26 cellular contexts compared by ENCODE assay signal in genomic region chr11:1283091-1283511, GRCh38.
"Had no signal": no experiment of that assay in that cellular context is flagged by ENCODE, and none has a peak within 500 bp of the region (broad histone marks: within the 10 kb centered on the region; RNA-seq: fewer than 3 reads in every experiment).

No MANE protein-coding gene starts in this region.

- H3K27ac ChIP-seq: epithelial cell of prostate, gastrocnemius medialis, neutrophil, prostate gland, stomach, tibial nerve had no signal

- H3K4me1 Mint-ChIP-seq: activated CD4-positive, alpha-beta memory T cell treated with anti-CD3 and anti-CD28 coated beads, Interleukin-2, amount 10 ng/mL, durations not matched to agents 7 days and 5 days; activated CD4-positive, alpha-beta T cell treated with anti-CD3 and anti-CD28 coated beads, Interleukin-2, amount 10 ng/mL, durations not matched to agents 7 days and 5 days; activated naive CD4-positive, alpha-beta T cell treated with anti-CD3 and anti-CD28 coated beads, Interleukin-2, amount 50 U/mL, for 24 hours; activated naive CD8-positive, alpha-beta T cell treated with anti-CD3 and anti-CD28 coated beads, Interleukin-2, amount 50 U/mL, for 24 hours; activated T-helper 17 cell treated with anti-CD3 and anti-CD28 coated beads, Interleukin-2, amount 50 U/mL, for 72 hours; nephron; stimulated activated naive B cell treated with anti-CD40 and anti-IgM and Interleukin-4, amounts not matched to agents 10 μg/mL and 1 μg/mL and 100 μg/mL, for 72 hours had no signal

- H3K9me3 Mint-ChIP-seq: activated CD4-positive, alpha-beta memory T cell treated with anti-CD3 and anti-CD28 coated beads, Interleukin-2, amount 10 ng/mL, durations not matched to agents 7 days and 5 days; activated CD4-positive, alpha-beta T cell treated with anti-CD3 and anti-CD28 coated beads, Interleukin-2, amount 10 ng/mL, durations not matched to agents 7 days and 5 days; activated naive CD4-positive, alpha-beta T cell treated with anti-CD3 and anti-CD28 coated beads, Interleukin-2, amount 50 U/mL, for 24 hours; activated naive CD8-positive, alpha-beta T cell treated with anti-CD3 and anti-CD28 coated beads, Interleukin-2, amount 50 U/mL, for 24 hours; activated T-cell treated with anti-CD3 and anti-CD28 coated beads, Interleukin-2, amount 50 U/mL, for 24 hours; activated T-helper 17 cell treated with anti-CD3 and anti-CD28 coated beads, Interleukin-2, amount 50 U/mL, for 72 hours; nephron; stimulated activated naive B cell treated with anti-CD40 and anti-IgM and Interleukin-4, amounts not matched to agents 10 μg/mL and 1 μg/mL and 100 μg/mL, for 72 hours had no signal

- H3K4me3 ChIP-seq: gastrocnemius medialis, mucosa of descending colon, prostate gland, smooth muscle cell, stomach, tibial nerve had no signal

- H3K4me3 Mint-ChIP-seq: activated CD4-positive, alpha-beta memory T cell treated with anti-CD3 and anti-CD28 coated beads, Interleukin-2, amount 10 ng/mL, durations not matched to agents 7 days and 5 days; activated CD4-positive, alpha-beta T cell treated with anti-CD3 and anti-CD28 coated beads, Interleukin-2, amount 10 ng/mL, durations not matched to agents 7 days and 5 days; activated naive CD4-positive, alpha-beta T cell treated with anti-CD3 and anti-CD28 coated beads, Interleukin-2, amount 50 U/mL, for 24 hours; activated naive CD8-positive, alpha-beta T cell treated with anti-CD3 and anti-CD28 coated beads, Interleukin-2, amount 50 U/mL, for 24 hours; activated T-cell treated with anti-CD3 and anti-CD28 coated beads, Interleukin-2, amount 50 U/mL, for 24 hours; activated T-helper 17 cell treated with anti-CD3 and anti-CD28 coated beads, Interleukin-2, amount 50 U/mL, for 72 hours; nephron; stimulated activated naive B cell treated with anti-CD40 and anti-IgM and Interleukin-4, amounts not matched to agents 10 μg/mL and 1 μg/mL and 100 μg/mL, for 72 hours had no signal

- H3K27ac Mint-ChIP-seq: activated CD4-positive, alpha-beta memory T cell treated with anti-CD3 and anti-CD28 coated beads, Interleukin-2, amount 10 ng/mL, durations not matched to agents 7 days and 5 days; activated CD4-positive, alpha-beta T cell treated with anti-CD3 and anti-CD28 coated beads, Interleukin-2, amount 10 ng/mL, durations not matched to agents 7 days and 5 days; activated naive CD4-positive, alpha-beta T cell treated with anti-CD3 and anti-CD28 coated beads, Interleukin-2, amount 50 U/mL, for 24 hours; activated naive CD8-positive, alpha-beta T cell treated with anti-CD3 and anti-CD28 coated beads, Interleukin-2, amount 50 U/mL, for 24 hours; activated T-cell treated with anti-CD3 and anti-CD28 coated beads, Interleukin-2, amount 50 U/mL, for 24 hours; activated T-helper 17 cell treated with anti-CD3 and anti-CD28 coated beads, Interleukin-2, amount 50 U/mL, for 72 hours; nephron; stimulated activated naive B cell treated with anti-CD40 and anti-IgM and Interleukin-4, amounts not matched to agents 10 μg/mL and 1 μg/mL and 100 μg/mL, for 72 hours had no signal

- DNase-seq: activated CD4-positive, alpha-beta memory T cell treated with anti-CD3 and anti-CD28 coated beads, Interleukin-2, amount 10 ng/mL, durations not matched to agents 7 days and 5 days; activated CD4-positive, alpha-beta T cell treated with anti-CD3 and anti-CD28 coated beads for 1 hour; activated CD4-positive, alpha-beta T cell treated with anti-CD3 and anti-CD28 coated beads, Interleukin-2, amount 10 ng/mL, durations not matched to agents 7 days and 5 days; activated CD8-positive, alpha-beta memory T cell treated with anti-CD3 and anti-CD28 coated beads, Interleukin-2, amount 50 U/mL, for 48 hours; activated naive CD8-positive, alpha-beta T cell treated with anti-CD3 and anti-CD28 coated beads, Interleukin-2, amount 50 U/mL, for 24 hours; activated T-cell treated with anti-CD3 and anti-CD28 coated beads, Interleukin-2, amount 50 U/mL, for 24 hours; amygdala; dermis blood vessel endothelial cell; effector CD4-positive, alpha-beta T cell; gastrocnemius medialis; glutamatergic neuron; mucosa of descending colon; retina; stimulated activated CD4-positive, alpha-beta T cell treated with anti-CD3 and anti-CD28 coated beads, Interleukin-15, amount 100 ng/mL, for 24 hours; stimulated activated CD4-positive, alpha-beta T cell treated with anti-CD3 and anti-CD28 coated beads, Interleukin-2, amount 100 ng/mL, for 24 hours; stimulated activated naive B cell treated with anti-CD40 and anti-IgM and Interleukin-4, amounts not matched to agents 10 μg/mL and 1 μg/mL and 100 μg/mL, for 72 hours; stomach; T-helper 2 cell had no signal

- H3K36me3 Mint-ChIP-seq: activated naive CD4-positive, alpha-beta T cell treated with anti-CD3 and anti-CD28 coated beads, Interleukin-2, amount 50 U/mL, for 24 hours had no signal

- ATAC-seq: activated naive CD8-positive, alpha-beta T cell treated with anti-CD3 and anti-CD28 coated beads, Interleukin-2, amount 50 U/mL, for 24 hours; activated T-helper 17 cell treated with anti-CD3 and anti-CD28 coated beads, Interleukin-2, amount 50 U/mL, for 72 hours; gastrocnemius medialis; mucosa of descending colon; stimulated activated naive B cell treated with anti-CD40 and anti-IgM and Interleukin-4, amounts not matched to agents 10 μg/mL and 1 μg/mL and 100 μg/mL, for 72 hours had no signal

- H3K27me3 Mint-ChIP-seq: activated CD4-positive, alpha-beta memory T cell treated with anti-CD3 and anti-CD28 coated beads, Interleukin-2, amount 10 ng/mL, durations not matched to agents 7 days and 5 days; activated CD4-positive, alpha-beta T cell treated with anti-CD3 and anti-CD28 coated beads, Interleukin-2, amount 10 ng/mL, durations not matched to agents 7 days and 5 days; activated naive CD4-positive, alpha-beta T cell treated with anti-CD3 and anti-CD28 coated beads, Interleukin-2, amount 50 U/mL, for 24 hours; activated naive CD8-positive, alpha-beta T cell treated with anti-CD3 and anti-CD28 coated beads, Interleukin-2, amount 50 U/mL, for 24 hours; activated T-cell treated with anti-CD3 and anti-CD28 coated beads, Interleukin-2, amount 50 U/mL, for 24 hours; activated T-helper 17 cell treated with anti-CD3 and anti-CD28 coated beads, Interleukin-2, amount 50 U/mL, for 72 hours; stimulated activated naive B cell treated with anti-CD40 and anti-IgM and Interleukin-4, amounts not matched to agents 10 μg/mL and 1 μg/mL and 100 μg/mL, for 72 hours had no signal

- H3K27me3 ChIP-seq: gastrocnemius medialis, neutrophil, stomach, tibial nerve had no signal

- H3K9me3 ChIP-seq: gastrocnemius medialis, mucosa of descending colon, neutrophil, prostate gland, stomach, tibial nerve had no signal

- H3K4me1 ChIP-seq: gastrocnemius medialis, prostate gland had no signal
